ENCODE assay signal across 21 cellular contexts in genomic region chr3:49535971-49536874, GRCh38. TPM values are rescaled to one million over a fixed set of nuclear protein-coding genes. Genes with fewer than 3 reads are reported as not detected.
DNase-seq lines count a peak whose midpoint lies in the region; ATAC-seq, FAIRE-seq and TF ChIP-seq lines count a peak whose summit lies in the region.
"Had no signal": no experiment of that assay in that cellular context is flagged by ENCODE, and none has a peak within 500 bp of the region (broad histone marks: within the 10 kb centered on the region; RNA-seq: fewer than 3 reads in every experiment).

No MANE protein-coding gene starts in this region.

- no peaks in the 10 kb centered on the region for H3K27me3 Mint-ChIP-seq in endothelial cell (ENCODE audit: unreplicated experiment)
- H3K27me3 Mint-ChIP-seq in nephron progenitor cell (ENCODE audit: low read depth, poor library complexity), result no peaks in the 10 kb centered on the region
- H3K27me3 Mint-ChIP-seq: activated CD4-positive, alpha-beta T cell treated with anti-CD3 and anti-CD28 coated beads for 36 hours; CD4-positive, alpha-beta memory T cell had no signal

- no peak overlapping the region for H3K4me3 ChIP-seq in stomach
- H3K4me3 ChIP-seq: left lung, vagina had no signal

- H3K4me1 Mint-ChIP-seq in endothelial cell (ENCODE audit: unreplicated experiment) (no peaks in the 10 kb centered on the region), nephron progenitor cell (peaks cover 28% of the 10 kb centered on the region)
- H3K4me1 Mint-ChIP-seq: activated CD4-positive, alpha-beta T cell treated with anti-CD3 and anti-CD28 coated beads for 36 hours had no signal

- peaks cover 13 to 37% (median 32%) of the 10 kb centered on the region in 4 donors for H3K36me3 ChIP-seq in stomach

- no peak overlapping the region for H3K4me3 Mint-ChIP-seq in endothelial cell (ENCODE audit: unreplicated experiment)
- H3K4me3 Mint-ChIP-seq in nephron progenitor cell, result no peak overlapping the region
- H3K4me3 Mint-ChIP-seq: activated CD4-positive, alpha-beta T cell treated with anti-CD3 and anti-CD28 coated beads for 36 hours; CD4-positive, alpha-beta memory T cell had no signal

- no peak for FAIRE-seq in frontal cortex (lab: Jason Lieb, UNC)

- intact Hi-C loops in stomach (cut with DNase I; ENCODE audit: low total_unique reads), result no loop called here

- TF ChIP-seq POLR2A in stomach (IDR thresholded peaks at IDR 0.05), result no peak

- 59 to 72% (median 64%) methylated on average over 5 to 7 of the region's 7 CpGs for whole genome bisulfite sequencing in stomach, 5 donors

- no peaks in the 10 kb centered on the region for H3K9me3 Mint-ChIP-seq in endothelial cell (ENCODE audit: unreplicated experiment)
- no peaks in the 10 kb centered on the region for H3K9me3 Mint-ChIP-seq in nephron progenitor cell
- H3K9me3 Mint-ChIP-seq: CD4-positive, alpha-beta memory T cell had no signal

- no peaks in the 10 kb centered on the region for H3K27me3 ChIP-seq in stomach
- H3K27me3 ChIP-seq: left lung, vagina had no signal

- DNase-seq in LHCN-M2 (ENCODE audit: low read depth) (peak; percentile 86), endothelial cell (ENCODE audit: low spot score) (no peak), nephron progenitor cell (no peak), stomach (no peak), frontal cortex (ENCODE audit: low spot score in 2 of 2) (no peak), T-helper 2 cell (no peak)
- DNase-seq in stimulated activated CD4-positive, alpha-beta T cell treated with anti-CD3 and anti-CD28 coated beads, Interleukin-1b, Interleukin-23, amount 100 ng/mL, for 48 hours, result no peak
- DNase-seq: activated CD4-positive, alpha-beta T cell treated with anti-CD3 and anti-CD28 coated beads for 36 hours; activated CD8-positive, alpha-beta memory T cell treated with anti-CD3 and anti-CD28 coated beads, Interleukin-2, amount 50 U/mL, for 4 hours; activated effector memory CD4-positive, alpha-beta T cell treated with anti-CD3 and anti-CD28 coated beads, Interleukin-2, amount 50 U/mL, for 16 hours; amniotic stem cell; CD4-positive, alpha-beta memory T cell; cerebellar nuclear complex; left lung; NCI-H1436 treated with DMSO at 0.1 percent for 48 hours; stimulated activated CD4-positive, alpha-beta T cell treated with anti-CD3 and anti-CD28 coated beads, Interleukin-15, amount 100 ng/mL, for 24 hours; stimulated activated naive CD4-positive, alpha-beta T cell had no signal

- no peaks in the 10 kb centered on the region for H3K9me3 ChIP-seq in stomach
- H3K9me3 ChIP-seq: left lung, vagina had no signal

- H3K36me3 Mint-ChIP-seq in endothelial cell (ENCODE audit: low read depth, unreplicated experiment) (peaks cover 5% of the 10 kb centered on the region), nephron progenitor cell (ENCODE audit: low read depth) (peaks cover 8% of the 10 kb centered on the region)

- H3K27ac Mint-ChIP-seq in endothelial cell (ENCODE audit: unreplicated experiment), result peak overlapping the region; percentile 42
- H3K27ac Mint-ChIP-seq in nephron progenitor cell, result peak overlapping the region; percentile 89
- H3K27ac Mint-ChIP-seq: activated CD4-positive, alpha-beta T cell treated with anti-CD3 and anti-CD28 coated beads for 36 hours had no signal

- ATAC-seq in HG03520 (IDR thresholded peaks at IDR 0.05; ENCODE audit: unreplicated experiment), result no peak
- ATAC-seq: activated CD4-positive, alpha-beta T cell treated with anti-CD3 and anti-CD28 coated beads for 36 hours; left lung; Panc1; SK-N-SH treated with all-trans-retinoic acid at 6 μM for 48 hours had no signal

- peak overlapping the region in 4 of 5 donors; percentile 32 to 65 (median 40) for H3K27ac ChIP-seq in stomach
- H3K27ac ChIP-seq: left lung, vagina had no signal

- H3K4me1 ChIP-seq in stomach, result peaks cover 15 to 43% (median 23%) of the 10 kb centered on the region in 4 donors

- TF ChIP-seq CTCF in endothelial cell (IDR thresholded peaks at IDR 0.05; ENCODE audit: unreplicated experiment) (no peak), nephron progenitor cell (IDR thresholded peaks at IDR 0.05) (no peak), stomach (IDR thresholded peaks at IDR 0.05) (no peak)

- no peak for TF ChIP-seq EP300 in stomach (IDR thresholded peaks at IDR 0.05)

RNA-seq across cellular contexts. Expression of gene BSN, which starts 18.1 kb away (rescaled TPM):
- total RNA-seq in LHCN-M2 (2014; rRNA removed), result 0.13 and 0.17 TPM in 2 replicates
- 0.07 TPM for polyA plus RNA-seq in LHCN-M2 (2012)
- 2.4 TPM for total RNA-seq in endothelial cell (ENCODE audit: unreplicated experiment)
- total RNA-seq in stomach, result 1 to 10 TPM in 3 of 5 donors, under 1 TPM in 1, not detected in 1; 0.37 to 4.5 (median 1.5) TPM
- under 1 TPM in 2 of 3 donors, not detected in 1; 0.03 to 0.06 TPM for polyA plus RNA-seq in stomach
- 5.3 TPM for total RNA-seq in frontal cortex
